1 cellular context compared by ENCODE assay signal in the genomic region with DNA sequence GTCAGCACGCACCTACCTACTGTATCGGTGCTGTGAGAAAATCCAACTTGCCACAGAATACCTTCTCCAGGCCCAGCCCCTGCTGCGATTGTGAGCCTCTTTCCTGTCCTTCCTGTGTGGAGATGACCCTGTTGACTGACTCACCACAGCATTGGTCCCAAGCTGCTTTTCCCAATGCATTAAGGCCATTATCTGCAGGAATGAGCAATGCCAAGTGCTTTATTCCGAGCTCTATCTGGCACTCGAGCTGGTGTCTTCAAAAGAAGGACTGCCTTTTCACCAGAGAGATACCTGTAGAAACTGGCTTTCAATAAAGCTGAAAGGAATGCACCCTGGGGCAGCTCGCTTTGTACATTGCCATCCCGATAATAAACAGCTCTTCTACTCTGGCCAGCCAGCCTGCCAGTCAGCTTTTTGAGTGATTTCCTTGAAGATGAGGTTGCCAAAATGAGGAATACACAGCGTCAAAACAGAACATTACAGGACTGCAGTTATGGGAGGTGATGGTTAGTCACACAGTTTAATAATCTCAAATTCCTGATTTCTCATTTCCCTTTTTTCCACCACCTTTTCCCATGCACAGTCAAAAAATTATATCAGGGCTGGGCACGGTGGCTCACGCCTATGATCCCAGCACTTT.
TF ChIP-seq lines count a peak whose summit lies in the region.

No MANE protein-coding gene starts in this region.

TF ChIP-seq in GM23338, 12 proteins besides CTCF, POLR2A, EP300 and RAD21 (continued from another document):
- TF ChIP-seq, protein P1, sequence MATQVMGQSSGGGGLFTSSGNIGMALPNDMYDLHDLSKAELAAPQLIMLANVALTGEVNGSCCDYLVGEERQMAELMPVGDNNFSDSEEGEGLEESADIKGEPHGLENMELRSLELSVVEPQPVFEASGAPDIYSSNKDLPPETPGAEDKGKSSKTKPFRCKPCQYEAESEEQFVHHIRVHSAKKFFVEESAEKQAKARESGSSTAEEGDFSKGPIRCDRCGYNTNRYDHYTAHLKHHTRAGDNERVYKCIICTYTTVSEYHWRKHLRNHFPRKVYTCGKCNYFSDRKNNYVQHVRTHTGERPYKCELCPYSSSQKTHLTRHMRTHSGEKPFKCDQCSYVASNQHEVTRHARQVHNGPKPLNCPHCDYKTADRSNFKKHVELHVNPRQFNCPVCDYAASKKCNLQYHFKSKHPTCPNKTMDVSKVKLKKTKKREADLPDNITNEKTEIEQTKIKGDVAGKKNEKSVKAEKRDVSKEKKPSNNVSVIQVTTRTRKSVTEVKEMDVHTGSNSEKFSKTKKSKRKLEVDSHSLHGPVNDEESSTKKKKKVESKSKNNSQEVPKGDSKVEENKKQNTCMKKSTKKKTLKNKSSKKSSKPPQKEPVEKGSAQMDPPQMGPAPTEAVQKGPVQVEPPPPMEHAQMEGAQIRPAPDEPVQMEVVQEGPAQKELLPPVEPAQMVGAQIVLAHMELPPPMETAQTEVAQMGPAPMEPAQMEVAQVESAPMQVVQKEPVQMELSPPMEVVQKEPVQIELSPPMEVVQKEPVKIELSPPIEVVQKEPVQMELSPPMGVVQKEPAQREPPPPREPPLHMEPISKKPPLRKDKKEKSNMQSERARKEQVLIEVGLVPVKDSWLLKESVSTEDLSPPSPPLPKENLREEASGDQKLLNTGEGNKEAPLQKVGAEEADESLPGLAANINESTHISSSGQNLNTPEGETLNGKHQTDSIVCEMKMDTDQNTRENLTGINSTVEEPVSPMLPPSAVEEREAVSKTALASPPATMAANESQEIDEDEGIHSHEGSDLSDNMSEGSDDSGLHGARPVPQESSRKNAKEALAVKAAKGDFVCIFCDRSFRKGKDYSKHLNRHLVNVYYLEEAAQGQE (IDR thresholded peaks at IDR 0.05; ENCODE audit: unreplicated experiment) = no peak
- TF ChIP-seq NANOG (IDR thresholded peaks at IDR 0.05; ENCODE audit: borderline replicate concordance) = no peak
- TF ChIP-seq, protein P2, sequence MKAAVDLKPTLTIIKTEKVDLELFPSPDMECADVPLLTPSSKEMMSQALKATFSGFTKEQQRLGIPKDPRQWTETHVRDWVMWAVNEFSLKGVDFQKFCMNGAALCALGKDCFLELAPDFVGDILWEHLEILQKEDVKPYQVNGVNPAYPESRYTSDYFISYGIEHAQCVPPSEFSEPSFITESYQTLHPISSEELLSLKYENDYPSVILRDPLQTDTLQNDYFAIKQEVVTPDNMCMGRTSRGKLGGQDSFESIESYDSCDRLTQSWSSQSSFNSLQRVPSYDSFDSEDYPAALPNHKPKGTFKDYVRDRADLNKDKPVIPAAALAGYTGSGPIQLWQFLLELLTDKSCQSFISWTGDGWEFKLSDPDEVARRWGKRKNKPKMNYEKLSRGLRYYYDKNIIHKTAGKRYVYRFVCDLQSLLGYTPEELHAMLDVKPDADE (IDR thresholded peaks at IDR 0.05) = no peak
- TF ChIP-seq, protein P3, sequence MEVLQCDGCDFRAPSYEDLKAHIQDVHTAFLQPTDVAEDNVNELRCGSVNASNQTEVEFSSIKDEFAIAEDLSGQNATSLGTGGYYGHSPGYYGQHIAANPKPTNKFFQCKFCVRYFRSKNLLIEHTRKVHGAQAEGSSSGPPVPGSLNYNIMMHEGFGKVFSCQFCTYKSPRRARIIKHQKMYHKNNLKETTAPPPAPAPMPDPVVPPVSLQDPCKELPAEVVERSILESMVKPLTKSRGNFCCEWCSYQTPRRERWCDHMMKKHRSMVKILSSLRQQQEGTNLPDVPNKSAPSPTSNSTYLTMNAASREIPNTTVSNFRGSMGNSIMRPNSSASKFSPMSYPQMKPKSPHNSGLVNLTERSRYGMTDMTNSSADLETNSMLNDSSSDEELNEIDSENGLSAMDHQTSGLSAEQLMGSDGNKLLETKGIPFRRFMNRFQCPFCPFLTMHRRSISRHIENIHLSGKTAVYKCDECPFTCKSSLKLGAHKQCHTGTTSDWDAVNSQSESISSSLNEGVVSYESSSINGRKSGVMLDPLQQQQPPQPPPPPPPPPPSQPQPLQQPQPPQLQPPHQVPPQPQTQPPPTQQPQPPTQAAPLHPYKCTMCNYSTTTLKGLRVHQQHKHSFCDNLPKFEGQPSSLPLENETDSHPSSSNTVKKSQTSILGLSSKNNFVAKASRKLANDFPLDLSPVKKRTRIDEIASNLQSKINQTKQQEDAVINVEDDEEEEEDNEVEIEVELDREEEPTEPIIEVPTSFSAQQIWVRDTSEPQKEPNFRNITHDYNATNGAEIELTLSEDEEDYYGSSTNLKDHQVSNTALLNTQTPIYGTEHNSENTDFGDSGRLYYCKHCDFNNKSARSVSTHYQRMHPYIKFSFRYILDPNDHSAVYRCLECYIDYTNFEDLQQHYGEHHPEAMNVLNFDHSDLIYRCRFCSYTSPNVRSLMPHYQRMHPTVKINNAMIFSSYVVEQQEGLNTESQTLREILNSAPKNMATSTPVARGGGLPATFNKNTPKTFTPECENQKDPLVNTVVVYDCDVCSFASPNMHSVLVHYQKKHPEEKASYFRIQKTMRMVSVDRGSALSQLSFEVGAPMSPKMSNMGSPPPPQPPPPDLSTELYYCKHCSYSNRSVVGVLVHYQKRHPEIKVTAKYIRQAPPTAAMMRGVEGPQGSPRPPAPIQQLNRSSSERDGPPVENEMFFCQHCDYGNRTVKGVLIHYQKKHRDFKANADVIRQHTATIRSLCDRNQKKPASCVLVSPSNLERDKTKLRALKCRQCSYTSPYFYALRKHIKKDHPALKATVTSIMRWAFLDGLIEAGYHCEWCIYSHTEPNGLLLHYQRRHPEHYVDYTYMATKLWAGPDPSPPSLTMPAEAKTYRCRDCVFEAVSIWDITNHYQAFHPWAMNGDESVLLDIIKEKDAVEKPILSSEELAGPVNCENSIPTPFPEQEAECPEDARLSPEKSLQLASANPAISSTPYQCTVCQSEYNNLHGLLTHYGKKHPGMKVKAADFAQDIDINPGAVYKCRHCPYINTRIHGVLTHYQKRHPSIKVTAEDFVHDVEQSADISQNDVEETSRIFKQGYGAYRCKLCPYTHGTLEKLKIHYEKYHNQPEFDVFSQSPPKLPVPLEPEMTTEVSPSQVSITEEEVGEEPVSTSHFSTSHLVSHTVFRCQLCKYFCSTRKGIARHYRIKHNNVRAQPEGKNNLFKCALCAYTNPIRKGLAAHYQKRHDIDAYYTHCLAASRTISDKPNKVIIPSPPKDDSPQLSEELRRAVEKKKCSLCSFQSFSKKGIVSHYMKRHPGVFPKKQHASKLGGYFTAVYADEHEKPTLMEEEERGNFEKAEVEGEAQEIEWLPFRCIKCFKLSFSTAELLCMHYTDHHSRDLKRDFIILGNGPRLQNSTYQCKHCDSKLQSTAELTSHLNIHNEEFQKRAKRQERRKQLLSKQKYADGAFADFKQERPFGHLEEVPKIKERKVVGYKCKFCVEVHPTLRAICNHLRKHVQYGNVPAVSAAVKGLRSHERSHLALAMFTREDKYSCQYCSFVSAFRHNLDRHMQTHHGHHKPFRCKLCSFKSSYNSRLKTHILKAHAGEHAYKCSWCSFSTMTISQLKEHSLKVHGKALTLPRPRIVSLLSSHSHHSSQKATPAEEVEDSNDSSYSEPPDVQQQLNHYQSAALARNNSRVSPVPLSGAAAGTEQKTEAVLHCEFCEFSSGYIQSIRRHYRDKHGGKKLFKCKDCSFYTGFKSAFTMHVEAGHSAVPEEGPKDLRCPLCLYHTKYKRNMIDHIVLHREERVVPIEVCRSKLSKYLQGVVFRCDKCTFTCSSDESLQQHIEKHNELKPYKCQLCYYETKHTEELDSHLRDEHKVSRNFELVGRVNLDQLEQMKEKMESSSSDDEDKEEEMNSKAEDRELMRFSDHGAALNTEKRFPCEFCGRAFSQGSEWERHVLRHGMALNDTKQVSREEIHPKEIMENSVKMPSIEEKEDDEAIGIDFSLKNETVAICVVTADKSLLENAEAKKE (CRISPR knock-in tag; IDR thresholded peaks at IDR 0.05) = no peak
- TF ChIP-seq ZNF114 (CRISPR knock-in tag; IDR thresholded peaks at IDR 0.05) = no peak
- no peak for TF ChIP-seq POLR2AphosphoS5 (IDR thresholded peaks at IDR 0.05; ENCODE audit: low read depth)
- no peak for TF ChIP-seq JUNB (IDR thresholded peaks at IDR 0.05; ENCODE audit: unreplicated experiment)
- no peak for TF ChIP-seq EZH2 (IDR thresholded peaks at IDR 0.05; ENCODE audit: low read depth, unreplicated experiment)
- no peak for TF ChIP-seq CREB1 (CRISPR knock-in tag; IDR thresholded peaks at IDR 0.05; ENCODE audit: low read depth)
- no peak for TF ChIP-seq STAT1 (IDR thresholded peaks at IDR 0.05; ENCODE audit: unreplicated experiment)
- no peak for TF ChIP-seq ZNF331 (CRISPR knock-in tag; IDR thresholded peaks at IDR 0.05; ENCODE audit: low read depth)
